16 cellular contexts compared by ENCODE assay signal in genomic region chr13:103255587-103256301, GRCh38.
DNase-seq lines count a peak whose midpoint lies in the region; ATAC-seq and TF ChIP-seq lines count a peak whose summit lies in the region.
"Had no signal": no experiment of that assay in that cellular context is flagged by ENCODE, and none has a peak within 500 bp of the region (broad histone marks: within the 10 kb centered on the region; RNA-seq: fewer than 3 reads in every experiment).

No MANE protein-coding gene starts in this region.

- H3K4me1 Mint-ChIP-seq in GM23338: no peaks in the 10 kb centered on the region
- H3K4me1 Mint-ChIP-seq: CD4-positive, CD25-positive, alpha-beta regulatory T cell had no signal

- DNase-seq in GM23338 (ENCODE audit: low spot score) (no peak), NCI-H2227 treated with DMSO at 0.1 percent for 48 hours (lab: John Stamatoyannopoulos, UW) (peak; percentile 23), adipocyte (ENCODE audit: low read depth) (peak; percentile 17), fibroblast of villous mesenchyme (ENCODE audit: low read depth) (peak; percentile 1), NCI-H345 (lab: John Stamatoyannopoulos, UW) (no peak), BE2C (no peak)
- no peak for DNase-seq in activated CD4-positive, alpha-beta T cell treated with anti-CD3 and anti-CD28 coated beads for 1 hour
- DNase-seq: 8988T; AML-193; CD4-positive, CD25-positive, alpha-beta regulatory T cell; HCEC 1CT; HFFc6 had no signal

- H3K36me3 ChIP-seq in GM23338 (ENCODE audit: insufficient read depth) (no peaks in the 10 kb centered on the region), adipocyte (ENCODE audit: control insufficient read depth, insufficient read depth, low read length, severe bottlenecking) (no peaks in the 10 kb centered on the region), BE2C (no peaks in the 10 kb centered on the region)
- H3K36me3 ChIP-seq: BLaER1 treated with 17β-estradiol and CSF1 and Interleukin-3, amounts not matched to agents 10 nM and 100 nM had no signal

- H3K27me3 ChIP-seq in GM23338 (ENCODE audit: insufficient read depth): no peaks in the 10 kb centered on the region
- H3K27me3 ChIP-seq in adipocyte (replicated peaks; ENCODE audit: control insufficient read depth, insufficient read depth, low read length): no peaks in the 10 kb centered on the region
- H3K27me3 ChIP-seq in BE2C: no peaks in the 10 kb centered on the region
- H3K27me3 ChIP-seq: BLaER1 treated with 17β-estradiol and CSF1 and Interleukin-3, amounts not matched to agents 10 nM and 100 nM had no signal

- peaks cover 2% of the 10 kb centered on the region for H3K27me3 Mint-ChIP-seq in GM23338 (ENCODE audit: insufficient read depth, low read depth, poor library complexity)
- H3K27me3 Mint-ChIP-seq: CD4-positive, CD25-positive, alpha-beta regulatory T cell had no signal

- no peaks in the 10 kb centered on the region for H3K79me2 ChIP-seq in GM23338 (replicated peaks; ENCODE audit: insufficient read depth)

- TF ChIP-seq CTCF in GM23338 (conservative IDR thresholded peaks at IDR 0.05; ENCODE audit: low read depth in 2 of 2) (no peak), fibroblast of villous mesenchyme (IDR thresholded peaks at IDR 0.05; ENCODE audit: insufficient read depth, low read depth, low read length) (no peak), BE2C (IDR thresholded peaks at IDR 0.05; ENCODE audit: low read depth, low read length) (no peak)

- no peak overlapping the region for H3K4me3 ChIP-seq in GM23338
- no peak overlapping the region for H3K4me3 ChIP-seq in adipocyte (ENCODE audit: low read length)
- no peak overlapping the region for H3K4me3 ChIP-seq in fibroblast of villous mesenchyme (ENCODE audit: low read depth, low read length)
- no peak overlapping the region for H3K4me3 ChIP-seq in BE2C (ENCODE audit: low read depth, low read length)
- H3K4me3 ChIP-seq: BLaER1 treated with 17β-estradiol and CSF1 and Interleukin-3, amounts not matched to agents 10 nM and 100 nM; GM12878 had no signal

- no peak overlapping the region for H3K9ac ChIP-seq in adipocyte (ENCODE audit: low read length)
- H3K9ac ChIP-seq: BLaER1 treated with 17β-estradiol and CSF1 and Interleukin-3, amounts not matched to agents 10 nM and 100 nM had no signal

- peak overlapping the region; percentile 5; the same call in 1 of the 2 replicates for H2AFZ ChIP-seq in GM23338

- ATAC-seq in GM23338 (no peak), GM18873 (IDR thresholded peaks at IDR 0.05; ENCODE audit: low FRiP score, unreplicated experiment) (no peak)
- ATAC-seq: GM12878, HepG2 had no signal

- peaks cover 12% of the 10 kb centered on the region; the same call in 2 of the 3 replicates for H3K36me3 Mint-ChIP-seq in GM23338 (ENCODE audit: low read depth)
- H3K36me3 Mint-ChIP-seq: CD4-positive, CD25-positive, alpha-beta regulatory T cell had no signal

- H3K4me3 Mint-ChIP-seq in GM23338: no peak overlapping the region
- H3K4me3 Mint-ChIP-seq: CD4-positive, CD25-positive, alpha-beta regulatory T cell; HFFc6 had no signal

- no peaks in the 10 kb centered on the region for H3K9me3 ChIP-seq in adipocyte (ENCODE audit: control insufficient read depth, low read length)
- peaks cover 3% of the 10 kb centered on the region; the same call in 1 of the 2 replicates for H3K9me3 ChIP-seq in BE2C

- H3K4me2 ChIP-seq in GM23338: no peak overlapping the region
- H3K4me2 ChIP-seq: BLaER1 treated with 17β-estradiol and CSF1 and Interleukin-3, amounts not matched to agents 10 nM and 100 nM had no signal

- H3K9me2 ChIP-seq in GM23338 (ENCODE audit: insufficient read depth): no peaks in the 10 kb centered on the region

- H3K9me3 Mint-ChIP-seq in GM23338: peaks cover 14% of the 10 kb centered on the region

- H3K4me1 ChIP-seq in GM23338 (ENCODE audit: insufficient read depth) (no peaks in the 10 kb centered on the region), adipocyte (ENCODE audit: control insufficient read depth, insufficient read depth, low read length) (no peaks in the 10 kb centered on the region), BE2C (peaks cover 5% of the 10 kb centered on the region; the same call in 1 of the 2 replicates)
- H3K4me1 ChIP-seq: BLaER1 treated with 17β-estradiol and CSF1 and Interleukin-3, amounts not matched to agents 10 nM and 100 nM had no signal

- no peaks in the 10 kb centered on the region for H4K20me1 ChIP-seq in GM23338 (replicated peaks; ENCODE audit: insufficient read depth)
- H4K20me1 ChIP-seq: BLaER1 treated with 17β-estradiol and CSF1 and Interleukin-3, amounts not matched to agents 10 nM and 100 nM had no signal

- H3K27ac ChIP-seq in GM23338 (ENCODE audit: low read depth): no peak overlapping the region
- H3K27ac ChIP-seq: BLaER1 treated with 17β-estradiol and CSF1 and Interleukin-3, amounts not matched to agents 10 nM and 100 nM had no signal

- H3F3A ChIP-seq in GM23338 (replicated peaks; ENCODE audit: low read depth): no peaks in the 10 kb centered on the region

- no peak overlapping the region for H3K27ac Mint-ChIP-seq in GM23338
- H3K27ac Mint-ChIP-seq: HFFc6 had no signal

TF ChIP-seq in GM23338, 12 proteins besides CTCF, POLR2A, EP300 and RAD21 (continues in another document):
- TF ChIP-seq STAT1 (IDR thresholded peaks at IDR 0.05; ENCODE audit: unreplicated experiment) (no peak), ZNF114 (CRISPR knock-in tag; IDR thresholded peaks at IDR 0.05) (no peak), EZH2phosphoT487 (IDR thresholded peaks at IDR 0.05; ENCODE audit: unreplicated experiment) (no peak), ZNF462 (CRISPR knock-in tag; IDR thresholded peaks at IDR 0.05) (no peak), ZNF331 (CRISPR knock-in tag; IDR thresholded peaks at IDR 0.05; ENCODE audit: low read depth) (no peak), ETS1 (IDR thresholded peaks at IDR 0.05) (no peak)

Comparison
In these comparisons a context has a peak if more than half of its experiments do, and no peak if none do; other contexts are left out.
1. DNase-seq: peak in NCI-H2227 treated with DMSO at 0.1 percent for 48 hours (single experiment), adipocyte (single experiment) and fibroblast of villous mesenchyme (single experiment); none in GM23338 (single experiment), NCI-H345 (single experiment), activated CD4-positive, alpha-beta T cell treated with anti-CD3 and anti-CD28 coated beads for 1 hour (single experiment) and BE2C (single experiment).